ENCODE assay signal across 8 cellular contexts in genomic region chr2:97490141-97490540, GRCh38.
DNase-seq lines count a peak whose midpoint lies in the region; ATAC-seq, FAIRE-seq and TF ChIP-seq lines count a peak whose summit lies in the region.
"Not testable (repeated sequence)": the region's sequence is repeated elsewhere in the genome, so short reads cannot be mapped to it uniquely, and the experiment has no call there.

No MANE protein-coding gene starts in this region.

- H3K27me3 ChIP-seq in adrenal gland, esophagus muscularis mucosa, pancreas: not testable (repeated sequence)

- in situ Hi-C loops in SK-MEL-5 (cut with HindIII; ENCODE audit: low pct_unique_long_range_greater_than_20kb, low sequenced_read_pairs) = not testable (repeated sequence)

- H3K27me3 Mint-ChIP-seq in CD14-positive monocyte (ENCODE audit: low read depth in 3 of 3); stimulated activated naive CD8-positive, alpha-beta T cell treated with anti-CD3 and anti-CD28 coated beads, Interleukin-15, amount 100 ng/mL, for 72 hours: not testable (repeated sequence)

- intact Hi-C loops in CD14-positive monocyte (cut with micrococcal nuclease); adrenal gland (cut with DNase I); esophagus muscularis mucosa (cut with DNase I); pancreas (cut with DNase I): not testable (repeated sequence)

- not testable (repeated sequence) for H3K4me3 ChIP-seq in adrenal gland, esophagus muscularis mucosa, pancreas

- not testable (repeated sequence) for H3K27ac ChIP-seq in adrenal gland; esophagus muscularis mucosa (replicated peaks in 1 of 4); pancreas

- not testable (repeated sequence) for H3K9me3 ChIP-seq in adrenal gland (replicated peaks in 1 of 3); esophagus muscularis mucosa; pancreas

- not testable (repeated sequence) for FAIRE-seq in pancreas (lab: Jason Lieb, UNC)

- not testable (repeated sequence) for H3K4me1 Mint-ChIP-seq in CD14-positive monocyte; stimulated activated naive CD8-positive, alpha-beta T cell treated with anti-CD3 and anti-CD28 coated beads, Interleukin-15, amount 100 ng/mL, for 72 hours

- not testable (repeated sequence) for TF ChIP-seq EP300 in esophagus muscularis mucosa (IDR thresholded peaks at IDR 0.05)

- H3K36me3 Mint-ChIP-seq in CD14-positive monocyte = not testable (repeated sequence)

- H3K27ac Mint-ChIP-seq in CD14-positive monocyte; stimulated activated naive CD8-positive, alpha-beta T cell treated with anti-CD3 and anti-CD28 coated beads, Interleukin-15, amount 100 ng/mL, for 72 hours: not testable (repeated sequence)

- H3K4me1 ChIP-seq in adrenal gland (replicated peaks in 1 of 2); esophagus muscularis mucosa; pancreas: not testable (repeated sequence)

- WGBS in adrenal gland, 4 donors = 91 to 100% (median 97%) methylated on average over 2 to 5 of the region's 5 CpGs
- WGBS in esophagus muscularis mucosa = 94% methylated on average over 2 of the region's 5 CpGs
- WGBS in pancreas, 2 donors = 91 to 95% methylated on average over 4 of the region's 5 CpGs

- not testable (repeated sequence) for H3K9me3 Mint-ChIP-seq in CD14-positive monocyte; stimulated activated naive CD8-positive, alpha-beta T cell treated with anti-CD3 and anti-CD28 coated beads, Interleukin-15, amount 100 ng/mL, for 72 hours

- DNase-seq in CD14-positive monocyte (ENCODE audit: low spot score) = peak; percentile 33
- DNase-seq in SK-MEL-5 (ENCODE audit: low read depth, low spot score) = peak; percentile 0
- peak; percentile 55 for DNase-seq in activated CD8-positive, alpha-beta memory T cell treated with anti-CD3 and anti-CD28 coated beads, Interleukin-2, amount 50 U/mL, for 48 hours
- peak; percentile 0 to 50 (median 10) for DNase-seq in adrenal gland
- DNase-seq in esophagus muscularis mucosa (ENCODE audit: extremely low spot score) = peak; percentile 89
- DNase-seq in kidney tubule cell (ENCODE audit: low spot score) = peak; percentile 1
- peak; percentile 2 to 60 (median 16) for DNase-seq in pancreas
- peak; percentile 3 to 11 for DNase-seq in stimulated activated naive CD8-positive, alpha-beta T cell treated with anti-CD3 and anti-CD28 coated beads, Interleukin-15, amount 100 ng/mL, for 72 hours

- ATAC-seq in pancreas; stimulated activated naive CD8-positive, alpha-beta T cell treated with anti-CD3 and anti-CD28 coated beads, Interleukin-15, amount 100 ng/mL, for 72 hours: not testable (repeated sequence)

- TF ChIP-seq CTCF in CD14-positive monocyte (IDR thresholded peaks at IDR 0.05); adrenal gland (IDR thresholded peaks at IDR 0.05); esophagus muscularis mucosa (IDR thresholded peaks at IDR 0.05); pancreas (IDR thresholded peaks at IDR 0.05): not testable (repeated sequence)

- not testable (repeated sequence) for TF ChIP-seq POLR2A in adrenal gland (IDR thresholded peaks at IDR 0.05); esophagus muscularis mucosa (IDR thresholded peaks at IDR 0.05; ENCODE audit: low read depth)

- not testable (repeated sequence) for H3K36me3 ChIP-seq in adrenal gland (replicated peaks in 1 of 2); esophagus muscularis mucosa; pancreas

- H3K4me3 Mint-ChIP-seq in CD14-positive monocyte; stimulated activated naive CD8-positive, alpha-beta T cell treated with anti-CD3 and anti-CD28 coated beads, Interleukin-15, amount 100 ng/mL, for 72 hours: not testable (repeated sequence)

Comparison
In these comparisons a context has a peak if more than half of its experiments do, and no peak if none do; other contexts are left out.
1. DNase-seq: peak in every context shown above with its lines; median percentile 89 in esophagus muscularis mucosa; 55 in activated CD8-positive, alpha-beta memory T cell treated with anti-CD3 and anti-CD28 coated beads, Interleukin-2, amount 50 U/mL, for 48 hours; 33 in CD14-positive monocyte; 16 in pancreas; 10 in adrenal gland; 7 in stimulated activated naive CD8-positive, alpha-beta T cell treated with anti-CD3 and anti-CD28 coated beads, Interleukin-15, amount 100 ng/mL, for 72 hours; 1 in kidney tubule cell; 0 in SK-MEL-5.